Comparison of ENCODE assay signal across 11 cellular contexts in the genomic region with DNA sequence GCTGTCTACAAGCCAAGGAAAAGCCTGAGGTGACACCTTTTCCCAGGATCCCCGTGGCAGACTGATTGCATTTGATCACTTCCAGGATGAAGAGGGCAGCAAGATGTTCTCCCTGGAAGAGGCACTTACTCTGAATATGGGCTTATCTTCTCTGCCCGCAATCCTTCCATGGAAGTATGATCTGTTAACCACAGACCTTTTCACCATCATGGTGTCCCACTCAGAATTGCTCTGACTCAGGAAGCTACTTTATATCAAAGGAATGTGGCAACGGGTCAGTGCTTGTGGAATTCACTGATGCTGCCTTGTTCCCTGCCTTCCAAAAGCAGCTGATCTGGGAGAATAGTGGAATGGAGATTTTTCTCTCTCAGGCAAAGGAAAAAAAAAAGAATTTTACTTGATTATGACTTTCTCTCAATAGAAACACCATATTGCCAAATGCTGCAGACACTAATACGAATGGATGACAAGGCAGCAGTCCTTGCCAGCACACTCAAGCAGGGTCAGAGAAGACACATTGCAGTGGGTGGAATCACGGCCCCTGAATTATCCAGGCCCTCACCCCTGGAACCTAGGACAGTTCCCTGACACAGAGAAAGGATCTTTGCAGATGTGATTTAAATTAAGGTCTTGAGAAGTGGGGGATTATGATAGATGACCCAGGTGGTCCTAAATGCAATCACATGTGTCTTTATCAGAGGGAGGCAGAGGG. TPM values are rescaled to one million over a fixed set of nuclear protein-coding genes. Genes with fewer than 3 reads are reported as not detected.
DNase-seq lines count a peak whose midpoint lies in the region; ATAC-seq, FAIRE-seq and TF ChIP-seq lines count a peak whose summit lies in the region.
"Not testable (repeated sequence)": the region's sequence is repeated elsewhere in the genome, so short reads cannot be mapped to it uniquely, and the experiment has no call there.
"Had no signal": no experiment of that assay in that cellular context is flagged by ENCODE, and none has a peak within 500 bp of the region (broad histone marks: within the 10 kb centered on the region; RNA-seq: fewer than 3 reads in every experiment).

No MANE protein-coding gene starts in this region.

- TF ChIP-seq POLR2A in H54 (IDR thresholded peaks at IDR 0.05; ENCODE audit: low read depth, low read length); body of pancreas (IDR thresholded peaks at IDR 0.05): not testable (repeated sequence)

- POLR2A ChIA-PET in BJ (lab: Charles Lee); SK-N-SH (lab: Yijun Ruan, JAX): not testable (repeated sequence)

- H2BK5ac ChIP-seq in mesenchymal stem cell (ENCODE audit: low read depth, low read length, poor library complexity, severe bottlenecking), result not testable (repeated sequence)

- not testable (repeated sequence) for H2BK120ac ChIP-seq in mesenchymal stem cell (ENCODE audit: low read depth, low read length)

- not testable (repeated sequence) for H3K23ac ChIP-seq in mesenchymal stem cell (ENCODE audit: low read length in 2 of 2)

- H2AK5ac ChIP-seq in mesenchymal stem cell (ENCODE audit: low read length, severe bottlenecking), result not testable (repeated sequence)

- H3K4me2 ChIP-seq in SK-N-SH, result peak overlapping the region; percentile 28; the same call in 1 of the 2 replicates
- H3K4me2 ChIP-seq in fibroblast of lung (ENCODE audit: extremely low read depth, insufficient read depth, low read length); mesenchymal stem cell (ENCODE audit: low read length, poor library complexity, severe bottlenecking): not testable (repeated sequence)

- H3K9ac ChIP-seq in SK-N-SH; fibroblast of lung (ENCODE audit: insufficient read depth, low read length): not testable (repeated sequence)
- peak overlapping the region; percentile 58 for H3K9ac ChIP-seq in mesenchymal stem cell (ENCODE audit: low read length)

- not testable (repeated sequence) for H3K9me3 ChIP-seq in SK-N-SH; body of pancreas; fibroblast of lung (ENCODE audit: control insufficient read depth, insufficient read depth, low read depth, low read length); mesenchymal stem cell (ENCODE audit: control insufficient read depth, low read length)

- not testable (repeated sequence) for H3K18ac ChIP-seq in mesenchymal stem cell (ENCODE audit: low read depth in 1 of 2, low read length in 2 of 2)

- not testable (repeated sequence) for TF ChIP-seq RAD21 in SK-N-SH (IDR thresholded peaks at IDR 0.05; ENCODE audit: low read length)

- H2AFZ ChIP-seq in SK-N-SH (ENCODE audit: low read depth); fibroblast of lung (ENCODE audit: low read length); mesenchymal stem cell (ENCODE audit: low read depth, low read length): not testable (repeated sequence)

- H3K79me1 ChIP-seq in mesenchymal stem cell (replicated peaks; ENCODE audit: low read length, poor library complexity, severe bottlenecking), result not testable (repeated sequence)

- not testable (repeated sequence) for H3K27me3 ChIP-seq in BJ (ENCODE audit: control insufficient read depth, insufficient read depth, low read length); SK-N-SH (ENCODE audit: insufficient read depth); body of pancreas; fibroblast of lung (ENCODE audit: control insufficient read depth, insufficient read depth, low read length)
- H3K27me3 ChIP-seq in mesenchymal stem cell (ENCODE audit: control insufficient read depth in 1 of 2, insufficient read depth in 1 of 2, low read length in 2 of 2), result peaks cover 0 to 14% of the 10 kb centered on the region in 2 experiments

- CTCF ChIA-PET in BJ (lab: Yijun Ruan, JAX); SK-N-SH (lab: Yijun Ruan, JAX): not testable (repeated sequence)

- FAIRE-seq in H54 (lab: Jason Lieb, UNC), result peak; percentile 53

- peak; percentile 15 for DNase-seq in BJ (ENCODE audit: low read depth)
- DNase-seq in H54 (ENCODE audit: insufficient read length, low spot score); SK-N-SH; body of pancreas: not testable (repeated sequence)
- peak in 1 of 2 donors; percentile 51 for DNase-seq in fibroblast of lung (ENCODE audit: low read depth in 2 of 2)
- DNase-seq in glomerular visceral epithelial cell (ENCODE audit: extremely low spot score), result peak; percentile 21
- DNase-seq in mesenchymal stem cell, result peak; percentile 8
- peak; percentile 10 for DNase-seq in stromal cell of bone marrow (ENCODE audit: low read depth)

- peak overlapping the region in 1 of 2 experiments; percentile 70; a peak in 2 of 4 replicates for H3K27ac ChIP-seq in SK-N-SH (ENCODE audit: low read depth in 2 of 2, low read length in 1 of 2)
- H3K27ac ChIP-seq in body of pancreas; mesenchymal stem cell (ENCODE audit: low read length, poor library complexity, severe bottlenecking): not testable (repeated sequence)
- peak overlapping the region; percentile 43 for H3K27ac ChIP-seq in fibroblast of lung (ENCODE audit: insufficient read depth, low read length)

- not testable (repeated sequence) for H3K14ac ChIP-seq in mesenchymal stem cell (ENCODE audit: low read length in 2 of 2)

- H2BK12ac ChIP-seq in mesenchymal stem cell (ENCODE audit: low read length in 2 of 2), result not testable (repeated sequence)

- not testable (repeated sequence) for TF ChIP-seq CTCF in BJ (IDR thresholded peaks at IDR 0.05; ENCODE audit: insufficient read depth, low read depth, low read length); SK-N-SH (IDR thresholded peaks at IDR 0.05); body of pancreas (IDR thresholded peaks at IDR 0.05); fibroblast of lung (conservative IDR thresholded peaks at IDR 0.05 in 1 of 2, IDR thresholded peaks at IDR 0.05 in 1 of 2; ENCODE audit: low read depth in 1 of 2, low read length in 2 of 2)

- H3K79me2 ChIP-seq in SK-N-SH (ENCODE audit: insufficient read depth); fibroblast of lung (ENCODE audit: control insufficient read depth, insufficient read depth, low read length): not testable (repeated sequence)

- not testable (repeated sequence) for H2BK15ac ChIP-seq in mesenchymal stem cell (ENCODE audit: low read depth, poor library complexity, severe bottlenecking)

- not testable (repeated sequence) for H3K4me1 ChIP-seq in SK-N-SH (ENCODE audit: control insufficient read depth in 1 of 2, insufficient read depth in 2 of 2, low read depth in 1 of 2, low read length in 1 of 2); body of pancreas; fibroblast of lung (ENCODE audit: control insufficient read depth, extremely low read depth, insufficient read depth, low read length); mesenchymal stem cell (ENCODE audit: control insufficient read depth, insufficient read depth, low read depth, low read length)

- intact Hi-C loops in body of pancreas (cut with DNase I), result not testable (repeated sequence)

- not testable (repeated sequence) for H4K20me1 ChIP-seq in SK-N-SH (ENCODE audit: insufficient read depth); fibroblast of lung (ENCODE audit: control insufficient read depth, extremely low read depth, insufficient read depth, low read length)

- WGBS in SK-N-SH (ENCODE audit: low lambda C conversion rate), result 30% methylated on average over 5 of the region's 5 CpGs
- 53 to 57% methylated on average over 4 to 5 of the region's 5 CpGs for WGBS in body of pancreas, 2 donors
- 57% methylated on average over 1 of the region's 5 CpGs for WGBS in mesenchymal stem cell

- H3K36me3 ChIP-seq in BJ (ENCODE audit: control insufficient read depth, insufficient read depth, low read length); SK-N-SH (replicated peaks in 1 of 2; ENCODE audit: control insufficient read depth in 1 of 2, insufficient read depth in 2 of 2, low read length in 1 of 2); body of pancreas (replicated peaks in 1 of 2; ENCODE audit: insufficient read depth in 1 of 2, low read depth in 2 of 2); fibroblast of lung (ENCODE audit: control insufficient read depth, insufficient read depth, low read length); mesenchymal stem cell (ENCODE audit: control insufficient read depth in 1 of 2, insufficient read depth in 2 of 2, low read depth in 1 of 2, low read length in 2 of 2): not testable (repeated sequence)

- TF ChIP-seq EP300 in SK-N-SH (IDR thresholded peaks at IDR 0.05; ENCODE audit: borderline replicate concordance in 1 of 2, low read depth in 1 of 2, low read length in 1 of 2), result not testable (repeated sequence)

- H3K4ac ChIP-seq in mesenchymal stem cell (ENCODE audit: low read depth in 1 of 2, low read length in 2 of 2), result not testable (repeated sequence)

- not testable (repeated sequence) for H4K91ac ChIP-seq in mesenchymal stem cell (ENCODE audit: low read length)

- H3F3A ChIP-seq in SK-N-SH (replicated peaks; ENCODE audit: insufficient read depth), result not testable (repeated sequence)

- not testable (repeated sequence) for H3K9me2 ChIP-seq in SK-N-SH

- not testable (repeated sequence) for H4K8ac ChIP-seq in mesenchymal stem cell (ENCODE audit: low read length)

- ATAC-seq in body of pancreas, result peak; percentile 45

- H3K4me3 ChIP-seq in BJ (ENCODE audit: low read depth, low read length); SK-N-SH (ENCODE audit: low read depth in 2 of 2, low read length in 1 of 2); body of pancreas; fibroblast of lung (replicated peaks in 1 of 4; ENCODE audit: control extremely low read depth in 1 of 4, insufficient read depth in 1 of 4, low read depth in 3 of 4, low read length in 4 of 4); mesenchymal stem cell (ENCODE audit: insufficient read depth in 1 of 2, low read depth in 1 of 2, low read length in 2 of 2): not testable (repeated sequence)

RNA-seq across cellular contexts. Expression of gene KCNJ12, which starts 53.9 kb away (rescaled TPM):
- polyA plus RNA-seq in BJ (2011; rRNA removed), result 0.05 and 0.13 TPM in 2 replicates
- 0.19 and 0.26 TPM in 2 replicates for polyA minus RNA-seq in BJ (2011; rRNA and poly(A)+ RNA removed)
- polyA plus RNA-seq in SK-N-SH (2012; rRNA removed), result 0.31 and 0.36 TPM in 2 replicates
- polyA plus RNA-seq in SK-N-SH (2012; cell fraction: cytosol; rRNA removed), result 0.13 and 0.18 TPM in 2 replicates
- 0.20 and 0.27 TPM in 2 replicates for polyA plus RNA-seq in SK-N-SH (2012; cell fraction: nucleus; rRNA removed)
- under 1 TPM; 0.52 to 0.99 TPM for total RNA-seq in body of pancreas
- 0.66 and 1.5 TPM in 2 replicates for total RNA-seq in fibroblast of lung
- polyA plus RNA-seq in fibroblast of lung, result 0.09 and 0.69 TPM in 2 replicates
- 0.15 and 1.0 TPM in 2 replicates for polyA plus RNA-seq in fibroblast of lung (2012)
- 0.20 and 1.2 TPM in 2 replicates for polyA minus RNA-seq in fibroblast of lung (ENCODE audit: low replicate concordance)
- polyA plus RNA-seq in mesenchymal stem cell (2013, experiment 1 of 2), result 0.01 TPM
- 0.01 TPM for polyA plus RNA-seq in mesenchymal stem cell (2013, experiment 2 of 2)
- total RNA-seq: CD8-positive, alpha-beta memory T cell; HT-29; MCF 10A had no signal
- polyA plus RNA-seq: CD8-positive, alpha-beta memory T cell had no signal
